ENCODE assay signal across 17 cellular contexts in genomic region chr1:179137623-179138235, GRCh38. TPM values are rescaled to one million over a fixed set of nuclear protein-coding genes. Genes with fewer than 3 reads are reported as not detected.
DNase-seq lines count a peak whose midpoint lies in the region; ATAC-seq and TF ChIP-seq lines count a peak whose summit lies in the region.
"Had no signal": no experiment of that assay in that cellular context is flagged by ENCODE, and none has a peak within 500 bp of the region (broad histone marks: within the 10 kb centered on the region; RNA-seq: fewer than 3 reads in every experiment).

No MANE protein-coding gene starts in this region.

- CTCF ChIA-PET in HEK293T (lab: Yijun Ruan, JAX): interaction anchor here (0.5 to 1.2 kb wide), 3 partner anchors 17 to 1772 kb away, joined by 3 to 6 read pairs (median 4); no protein-coding TSS in a partner anchor

- H3K27ac ChIP-seq in RWPE2 (ENCODE audit: poor library complexity, severe bottlenecking) (peak overlapping the region; percentile 7), Peyer's patch (no peak overlapping the region)
- H3K27ac ChIP-seq: ascending aorta, SK-N-MC, transverse colon had no signal

- no peak for TF ChIP-seq POLR2A in Peyer's patch (IDR thresholded peaks at IDR 0.05)

- peak; percentile 7 for DNase-seq in HEK293T (ENCODE audit: extremely low spot score)
- DNase-seq in RWPE2 (ENCODE audit: low spot score): no peak
- peak; percentile 56 for DNase-seq in fibroblast of pulmonary artery (ENCODE audit: low read depth)
- DNase-seq in sciatic nerve (ENCODE audit: low spot score): no peak
- no peak for DNase-seq in Peyer's patch
- DNase-seq: activated effector memory CD4-positive, alpha-beta T cell treated with anti-CD3 and anti-CD28 coated beads, Interleukin-2, amount 50 U/mL, for 16 hours; EL; heart right ventricle; MV-4-11; naive thymus-derived CD8-positive, alpha-beta T cell; NCI-H2107; stimulated activated CD4-positive, alpha-beta T cell treated with anti-CD3 and anti-CD28 coated beads, Interleukin-4, amount 100 ng/mL, for 4 hours; transverse colon had no signal

- ATAC-seq in RWPE2 (ENCODE audit: low read depth) (peak; percentile 43), sciatic nerve (peak; percentile 92), HG03280 (IDR thresholded peaks at IDR 0.05; ENCODE audit: unreplicated experiment) (no peak)
- no peak for ATAC-seq in activated CD4-positive, CD25-positive, alpha-beta regulatory T cell treated with anti-CD3 and anti-CD28 coated beads, Interleukin-2, amount 50 U/mL, for 24 hours
- ATAC-seq: naive thymus-derived CD8-positive, alpha-beta T cell had no signal

- POLR2A ChIA-PET in HEK293T (lab: Yijun Ruan, JAX): no interaction called here

- TF ChIP-seq CTCF in RWPE2 (IDR thresholded peaks at IDR 0.05; ENCODE audit: poor library complexity, severe bottlenecking): no peak
- TF ChIP-seq CTCF in fibroblast of pulmonary artery (IDR thresholded peaks at IDR 0.05; ENCODE audit: low read length, missing control alignments): no peak
- TF ChIP-seq CTCF in Peyer's patch (IDR thresholded peaks at IDR 0.05): no peak

- no peaks in the 10 kb centered on the region for H3K9me3 ChIP-seq in RWPE2 (ENCODE audit: severe bottlenecking)
- no peaks in the 10 kb centered on the region for H3K9me3 ChIP-seq in Peyer's patch
- H3K9me3 ChIP-seq: ascending aorta, heart right ventricle, transverse colon had no signal

- H3K36me3 ChIP-seq in RWPE2 (ENCODE audit: low read depth) (peaks cover 31% of the 10 kb centered on the region), Peyer's patch (no peaks in the 10 kb centered on the region)
- H3K36me3 ChIP-seq: ascending aorta, heart right ventricle, transverse colon had no signal

- intact Hi-C loops in sciatic nerve (cut with DNase I): no loop called here

- no peak overlapping the region for H3K4me3 ChIP-seq in RWPE2 (ENCODE audit: severe bottlenecking)
- H3K4me3 ChIP-seq in fibroblast of pulmonary artery (replicated peaks; ENCODE audit: low read depth, low read length): no peak overlapping the region
- H3K4me3 ChIP-seq in Peyer's patch: no peak overlapping the region
- H3K4me3 ChIP-seq: ascending aorta, heart right ventricle, SK-N-MC, transverse colon had no signal

- H3K27me3 ChIP-seq in RWPE2 (ENCODE audit: insufficient read depth, poor library complexity, severe bottlenecking) (no peaks in the 10 kb centered on the region), Peyer's patch (no peaks in the 10 kb centered on the region)
- H3K27me3 ChIP-seq: ascending aorta, heart right ventricle, transverse colon had no signal

- H3K4me1 ChIP-seq in RWPE2 (ENCODE audit: insufficient read depth, poor library complexity, severe bottlenecking): peaks cover 20% of the 10 kb centered on the region
- H3K4me1 ChIP-seq in Peyer's patch: no peaks in the 10 kb centered on the region
- H3K4me1 ChIP-seq: transverse colon had no signal

TF ChIP-seq in HEK293T, 16 proteins besides CTCF, POLR2A, EP300 and RAD21:
- TF ChIP-seq LEF1 (IDR thresholded peaks at IDR 0.05; ENCODE audit: borderline replicate concordance) (no peak), PKNOX1 (IDR thresholded peaks at IDR 0.05) (no peak), ELF4 (IDR thresholded peaks at IDR 0.05) (no peak), FOXA1 (IDR thresholded peaks at IDR 0.05) (no peak), CTBP1 (IDR thresholded peaks at IDR 0.05; ENCODE audit: borderline replicate concordance) (no peak), L3MBTL2 (conservative IDR thresholded peaks at IDR 0.05) (no peak), ZNF384 (IDR thresholded peaks at IDR 0.05) (no peak), FOXM1 (IDR thresholded peaks at IDR 0.05; ENCODE audit: borderline replicate concordance) (no peak), SP1 (IDR thresholded peaks at IDR 0.05) (no peak)

RNA-seq across cellular contexts. Expression of gene TOR3A, which starts 55.9 kb away (rescaled TPM):
- 18.4 TPM for total RNA-seq in sciatic nerve
- 10 to 100 TPM; 19.2 to 42.9 (median 33.9) TPM for total RNA-seq in Peyer's patch

Comparison
In these comparisons a context has a peak if more than half of its experiments do, and no peak if none do; other contexts are left out.
1. DNase-seq: peak in HEK293T (single experiment) and fibroblast of pulmonary artery (single experiment); none in RWPE2 (single experiment), sciatic nerve (single experiment) and Peyer's patch (0 of 3).
2. ATAC-seq: peak in RWPE2 (single experiment) and sciatic nerve (single experiment); none in HG03280 (single experiment) and activated CD4-positive, CD25-positive, alpha-beta regulatory T cell treated with anti-CD3 and anti-CD28 coated beads, Interleukin-2, amount 50 U/mL, for 24 hours (0 of 2).